Comparison of ENCODE assay signal across 8 cellular contexts in the genomic region with DNA sequence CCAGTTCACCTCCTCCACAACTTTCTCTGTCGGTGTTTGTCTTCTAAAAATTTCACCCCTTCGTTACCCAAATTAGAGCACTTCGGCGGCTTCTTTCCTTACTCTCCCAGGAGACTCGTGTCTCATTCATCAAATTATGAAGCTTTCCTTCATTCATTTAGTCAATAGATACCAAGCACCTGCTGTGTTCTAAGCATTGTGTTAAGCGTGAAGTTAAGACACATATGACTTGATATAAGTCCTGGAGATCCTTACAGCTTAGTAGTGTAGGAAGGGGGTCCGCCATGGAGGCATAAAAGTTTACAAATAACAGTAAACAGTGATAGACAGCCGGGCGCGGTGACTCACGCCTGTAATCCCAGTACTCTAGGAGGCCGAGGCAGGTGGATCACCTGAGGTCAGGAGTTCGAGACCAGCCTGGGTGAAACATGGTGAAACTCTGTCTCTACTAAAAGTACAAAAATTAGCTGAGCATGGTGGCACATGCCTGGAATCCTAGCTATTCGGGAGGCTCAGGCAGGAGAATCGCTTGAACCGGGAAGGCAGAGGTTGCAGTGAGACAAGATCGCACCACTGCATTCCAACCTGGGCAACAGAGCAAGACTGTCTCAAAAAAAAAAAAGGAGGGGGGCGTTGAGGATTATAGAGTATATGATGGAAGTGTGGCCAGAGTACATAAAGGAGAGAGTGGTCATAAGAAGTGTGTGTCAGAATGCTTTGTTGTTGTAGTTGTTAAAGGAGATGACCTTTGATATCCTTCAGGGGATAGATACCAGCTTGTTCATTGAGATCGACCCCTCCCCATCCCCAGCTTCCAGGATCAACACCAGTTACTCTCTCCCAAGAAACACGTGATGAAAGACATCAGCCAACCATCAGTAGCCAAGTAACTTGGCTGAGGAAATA. TPM values are rescaled to one million over a fixed set of nuclear protein-coding genes. Genes with fewer than 3 reads are reported as not detected.
DNase-seq lines count a peak whose midpoint lies in the region.

No MANE protein-coding gene starts in this region.

- peaks cover 5 to 45% (median 35%) of the 10 kb centered on the region in 5 donors for H3K4me1 ChIP-seq in subcutaneous abdominal adipose tissue (ENCODE audit: control insufficient read depth in 5 of 5, insufficient read depth in 5 of 5, low read length in 5 of 5)

- H3K27me3 ChIP-seq in subcutaneous abdominal adipose tissue (ENCODE audit: control insufficient read depth in 5 of 5, insufficient read depth in 4 of 5, low read length in 5 of 5), result peaks cover 0 to 3% (median 0%) of the 10 kb centered on the region in 5 donors

- H3K9me3 Mint-ChIP-seq in activated T-helper 1 cell treated with anti-CD3 and anti-CD28 coated beads, Interleukin-12 subunit alpha, Interleukin-12 subunit beta, Interleukin-2, Interleukin-4 antibody, amounts not matched to agents 30 ng/mL and 10 ng/mL and 1 ng/mL, durations not matched to agents 14 hours and 24 hours and 36 hours, result no peaks in the 10 kb centered on the region

- peaks cover 50% of the 10 kb centered on the region for H3K4me1 Mint-ChIP-seq in activated T-helper 1 cell treated with anti-CD3 and anti-CD28 coated beads, Interleukin-12 subunit alpha, Interleukin-12 subunit beta, Interleukin-2, Interleukin-4 antibody, amounts not matched to agents 30 ng/mL and 10 ng/mL and 1 ng/mL, durations not matched to agents 14 hours and 24 hours and 36 hours (ENCODE audit: low read depth)

- H3K36me3 ChIP-seq in subcutaneous abdominal adipose tissue (ENCODE audit: control insufficient read depth in 5 of 5, insufficient read depth in 5 of 5, low read length in 5 of 5), result peaks cover 0 to 11% (median 4%) of the 10 kb centered on the region in 5 donors

- intact Hi-C loops in activated T-helper 1 cell treated with anti-CD3 and anti-CD28 coated beads, Interleukin-12 subunit alpha, Interleukin-12 subunit beta, Interleukin-2, Interleukin-4 antibody, amounts not matched to agents 30 ng/mL and 10 ng/mL and 1 ng/mL, durations not matched to agents 14 hours and 24 hours and 36 hours (cut with micrococcal nuclease), result loop anchor here (1.0 to 10.0 kb wide), 7 partner anchors 29 to 781 kb away; a partner anchor contains a TSS

- peak overlapping the region; percentile 96 for H3K4me3 Mint-ChIP-seq in activated T-helper 1 cell treated with anti-CD3 and anti-CD28 coated beads, Interleukin-12 subunit alpha, Interleukin-12 subunit beta, Interleukin-2, Interleukin-4 antibody, amounts not matched to agents 30 ng/mL and 10 ng/mL and 1 ng/mL, durations not matched to agents 14 hours and 24 hours and 36 hours

- H3K9ac ChIP-seq in subcutaneous abdominal adipose tissue (ENCODE audit: low read length in 5 of 5), result peak overlapping the region in 2 of 5 donors; percentile 63 to 71

- H3K9me3 ChIP-seq in iPS-18c (ENCODE audit: control insufficient read depth, insufficient read depth, low read length), result no peaks in the 10 kb centered on the region
- no peaks in the 10 kb centered on the region for H3K9me3 ChIP-seq in subcutaneous abdominal adipose tissue (ENCODE audit: control insufficient read depth in 5 of 5, low read length in 5 of 5)

- peak overlapping the region; percentile 96 for H3K27ac Mint-ChIP-seq in activated T-helper 1 cell treated with anti-CD3 and anti-CD28 coated beads, Interleukin-12 subunit alpha, Interleukin-12 subunit beta, Interleukin-2, Interleukin-4 antibody, amounts not matched to agents 30 ng/mL and 10 ng/mL and 1 ng/mL, durations not matched to agents 14 hours and 24 hours and 36 hours

- peaks cover 10% of the 10 kb centered on the region for H3K36me3 Mint-ChIP-seq in activated T-helper 1 cell treated with anti-CD3 and anti-CD28 coated beads, Interleukin-12 subunit alpha, Interleukin-12 subunit beta, Interleukin-2, Interleukin-4 antibody, amounts not matched to agents 30 ng/mL and 10 ng/mL and 1 ng/mL, durations not matched to agents 14 hours and 24 hours and 36 hours (ENCODE audit: low read depth)

- peak overlapping the region; percentile 5; the same call in 1 of the 2 replicates for H3K4me3 ChIP-seq in iPS-18c (ENCODE audit: insufficient read depth, low read depth, low read length)
- peak overlapping the region; percentile 71 to 96 (median 91) for H3K4me3 ChIP-seq in subcutaneous abdominal adipose tissue (ENCODE audit: low read depth in 1 of 5, low read length in 5 of 5)

- DNase-seq in SHP77 treated with DMSO at 0.1 percent for 48 hours (lab: John Stamatoyannopoulos, UW) (peak; percentile 13), SHP77 (lab: John Stamatoyannopoulos, UW) (no peak), A172 (ENCODE audit: low spot score) (no peak), T-helper 9 cell (no peak), NCI-H748 treated with DMSO at 0.1 percent for 48 hours (lab: John Stamatoyannopoulos, UW) (no peak)
- DNase-seq in activated T-helper 1 cell treated with anti-CD3 and anti-CD28 coated beads, Interleukin-12 subunit alpha, Interleukin-12 subunit beta, Interleukin-2, Interleukin-4 antibody, amounts not matched to agents 30 ng/mL and 10 ng/mL and 1 ng/mL, durations not matched to agents 14 hours and 24 hours and 36 hours (ENCODE audit: low spot score), result no peak

- peak overlapping the region; percentile 94 for H3K27ac ChIP-seq in subcutaneous abdominal adipose tissue (ENCODE audit: low read depth, low read length)

- no peaks in the 10 kb centered on the region for H3K27me3 Mint-ChIP-seq in activated T-helper 1 cell treated with anti-CD3 and anti-CD28 coated beads, Interleukin-12 subunit alpha, Interleukin-12 subunit beta, Interleukin-2, Interleukin-4 antibody, amounts not matched to agents 30 ng/mL and 10 ng/mL and 1 ng/mL, durations not matched to agents 14 hours and 24 hours and 36 hours (ENCODE audit: insufficient read depth)

RNA-seq across cellular contexts. Expression of a gene that starts 0.7 kb away (rescaled TPM):
- 28.4 and 36.9 TPM in 2 replicates for total RNA-seq in activated T-helper 1 cell treated with anti-CD3 and anti-CD28 coated beads, Interleukin-12 subunit alpha, Interleukin-12 subunit beta, Interleukin-2, Interleukin-4 antibody, amounts not matched to agents 30 ng/mL and 10 ng/mL and 1 ng/mL, durations not matched to agents 14 hours and 24 hours and 36 hours
- 28.8 and 30.7 TPM in 2 replicates for total RNA-seq in A172 (2014; rRNA removed; shearing (Covaris generic))

RNA-seq across cellular contexts. Expression of a gene that starts 3.5 kb away (rescaled TPM):
- 19.5 and 22.6 TPM in 2 replicates for total RNA-seq in activated T-helper 1 cell treated with anti-CD3 and anti-CD28 coated beads, Interleukin-12 subunit alpha, Interleukin-12 subunit beta, Interleukin-2, Interleukin-4 antibody, amounts not matched to agents 30 ng/mL and 10 ng/mL and 1 ng/mL, durations not matched to agents 14 hours and 24 hours and 36 hours
- 11.8 and 19.7 TPM in 2 replicates for total RNA-seq in A172 (2014; rRNA removed; shearing (Covaris generic))

RNA-seq across cellular contexts. Expression of a gene that starts 28.5 kb away (rescaled TPM):
- total RNA-seq in activated T-helper 1 cell treated with anti-CD3 and anti-CD28 coated beads, Interleukin-12 subunit alpha, Interleukin-12 subunit beta, Interleukin-2, Interleukin-4 antibody, amounts not matched to agents 30 ng/mL and 10 ng/mL and 1 ng/mL, durations not matched to agents 14 hours and 24 hours and 36 hours, result 21.6 and 22.4 TPM in 2 replicates
- total RNA-seq in A172 (2014; rRNA removed; shearing (Covaris generic)), result 33.6 and 40.1 TPM in 2 replicates
